1 cellular context compared by ENCODE assay signal in the genomic region with DNA sequence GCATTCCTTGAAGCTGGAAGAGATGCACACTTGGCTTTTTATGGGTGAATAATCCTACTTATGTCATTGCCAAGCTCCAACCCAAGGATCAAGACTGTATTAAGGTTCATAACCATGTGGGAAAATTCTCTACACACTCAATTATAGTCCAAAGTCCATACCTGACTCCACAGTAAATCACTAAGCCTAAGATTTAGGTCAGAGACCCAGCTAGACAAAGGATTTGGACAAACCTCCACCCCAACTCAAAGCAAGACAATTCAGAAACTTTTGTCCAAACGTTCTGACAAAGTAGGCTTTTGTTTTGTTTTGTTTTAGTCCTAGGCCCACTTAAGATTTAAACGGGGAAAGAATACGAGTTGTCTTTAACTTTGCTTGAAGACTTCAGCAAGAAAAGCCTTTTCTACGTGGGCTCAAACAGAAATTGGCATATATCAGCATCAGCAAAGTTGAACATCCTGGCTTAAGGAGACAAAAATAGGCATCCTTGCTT.
TF ChIP-seq lines count a peak whose summit lies in the region.

No MANE protein-coding gene starts in this region.

TF ChIP-seq in HCT116, 20 proteins besides CTCF, POLR2A, EP300 and RAD21 (continued from another document):
- TF ChIP-seq, protein P1, sequence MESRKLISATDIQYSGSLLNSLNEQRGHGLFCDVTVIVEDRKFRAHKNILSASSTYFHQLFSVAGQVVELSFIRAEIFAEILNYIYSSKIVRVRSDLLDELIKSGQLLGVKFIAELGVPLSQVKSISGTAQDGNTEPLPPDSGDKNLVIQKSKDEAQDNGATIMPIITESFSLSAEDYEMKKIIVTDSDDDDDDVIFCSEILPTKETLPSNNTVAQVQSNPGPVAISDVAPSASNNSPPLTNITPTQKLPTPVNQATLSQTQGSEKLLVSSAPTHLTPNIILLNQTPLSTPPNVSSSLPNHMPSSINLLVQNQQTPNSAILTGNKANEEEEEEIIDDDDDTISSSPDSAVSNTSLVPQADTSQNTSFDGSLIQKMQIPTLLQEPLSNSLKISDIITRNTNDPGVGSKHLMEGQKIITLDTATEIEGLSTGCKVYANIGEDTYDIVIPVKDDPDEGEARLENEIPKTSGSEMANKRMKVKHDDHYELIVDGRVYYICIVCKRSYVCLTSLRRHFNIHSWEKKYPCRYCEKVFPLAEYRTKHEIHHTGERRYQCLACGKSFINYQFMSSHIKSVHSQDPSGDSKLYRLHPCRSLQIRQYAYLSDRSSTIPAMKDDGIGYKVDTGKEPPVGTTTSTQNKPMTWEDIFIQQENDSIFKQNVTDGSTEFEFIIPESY (IDR thresholded peaks at IDR 0.05; ENCODE audit: extremely low read depth, insufficient replicate concordance, low read length), result no peak
- TF ChIP-seq SRF (IDR thresholded peaks at IDR 0.05; ENCODE audit: low read depth) (no peak), CBX3 (IDR thresholded peaks at IDR 0.05; ENCODE audit: low read depth) (no peak), JUND (IDR thresholded peaks at IDR 0.05) (no peak), TCF7L2 (IDR thresholded peaks at IDR 0.05; ENCODE audit: borderline replicate concordance, extremely low read depth, insufficient read depth, insufficient read length) (no peak), ZNF274 (IDR thresholded peaks at IDR 0.05; ENCODE audit: low read depth, low read length) (no peak), EZH2 (IDR thresholded peaks at IDR 0.05) (no peak)
